In the genomic region with DNA sequence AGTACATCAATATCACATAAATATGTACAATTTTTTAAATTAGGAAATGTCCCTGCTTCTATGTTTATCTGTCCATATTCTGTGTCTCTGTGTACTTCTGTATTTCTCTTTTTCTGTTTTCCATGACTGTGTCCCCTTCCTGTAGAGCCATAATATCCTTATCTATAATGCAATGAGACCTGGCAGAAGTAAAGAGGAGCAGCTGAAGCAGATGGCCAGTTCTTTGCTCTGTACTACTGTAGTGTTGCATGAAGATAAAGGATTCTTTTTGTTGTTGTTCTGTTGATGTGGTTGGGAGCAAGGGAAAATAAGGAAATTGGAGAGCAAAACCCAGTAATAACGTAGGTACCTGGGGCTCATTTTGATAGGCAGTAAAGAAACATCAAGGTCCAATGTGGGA, we compare ENCODE assay signal across 1 cellular context.
TF ChIP-seq lines count a peak whose summit lies in the region.

No MANE protein-coding gene starts in this region.

TF ChIP-seq in GM23338, 12 proteins besides CTCF, POLR2A, EP300 and RAD21 (continued from another document):
- TF ChIP-seq, protein P1, sequence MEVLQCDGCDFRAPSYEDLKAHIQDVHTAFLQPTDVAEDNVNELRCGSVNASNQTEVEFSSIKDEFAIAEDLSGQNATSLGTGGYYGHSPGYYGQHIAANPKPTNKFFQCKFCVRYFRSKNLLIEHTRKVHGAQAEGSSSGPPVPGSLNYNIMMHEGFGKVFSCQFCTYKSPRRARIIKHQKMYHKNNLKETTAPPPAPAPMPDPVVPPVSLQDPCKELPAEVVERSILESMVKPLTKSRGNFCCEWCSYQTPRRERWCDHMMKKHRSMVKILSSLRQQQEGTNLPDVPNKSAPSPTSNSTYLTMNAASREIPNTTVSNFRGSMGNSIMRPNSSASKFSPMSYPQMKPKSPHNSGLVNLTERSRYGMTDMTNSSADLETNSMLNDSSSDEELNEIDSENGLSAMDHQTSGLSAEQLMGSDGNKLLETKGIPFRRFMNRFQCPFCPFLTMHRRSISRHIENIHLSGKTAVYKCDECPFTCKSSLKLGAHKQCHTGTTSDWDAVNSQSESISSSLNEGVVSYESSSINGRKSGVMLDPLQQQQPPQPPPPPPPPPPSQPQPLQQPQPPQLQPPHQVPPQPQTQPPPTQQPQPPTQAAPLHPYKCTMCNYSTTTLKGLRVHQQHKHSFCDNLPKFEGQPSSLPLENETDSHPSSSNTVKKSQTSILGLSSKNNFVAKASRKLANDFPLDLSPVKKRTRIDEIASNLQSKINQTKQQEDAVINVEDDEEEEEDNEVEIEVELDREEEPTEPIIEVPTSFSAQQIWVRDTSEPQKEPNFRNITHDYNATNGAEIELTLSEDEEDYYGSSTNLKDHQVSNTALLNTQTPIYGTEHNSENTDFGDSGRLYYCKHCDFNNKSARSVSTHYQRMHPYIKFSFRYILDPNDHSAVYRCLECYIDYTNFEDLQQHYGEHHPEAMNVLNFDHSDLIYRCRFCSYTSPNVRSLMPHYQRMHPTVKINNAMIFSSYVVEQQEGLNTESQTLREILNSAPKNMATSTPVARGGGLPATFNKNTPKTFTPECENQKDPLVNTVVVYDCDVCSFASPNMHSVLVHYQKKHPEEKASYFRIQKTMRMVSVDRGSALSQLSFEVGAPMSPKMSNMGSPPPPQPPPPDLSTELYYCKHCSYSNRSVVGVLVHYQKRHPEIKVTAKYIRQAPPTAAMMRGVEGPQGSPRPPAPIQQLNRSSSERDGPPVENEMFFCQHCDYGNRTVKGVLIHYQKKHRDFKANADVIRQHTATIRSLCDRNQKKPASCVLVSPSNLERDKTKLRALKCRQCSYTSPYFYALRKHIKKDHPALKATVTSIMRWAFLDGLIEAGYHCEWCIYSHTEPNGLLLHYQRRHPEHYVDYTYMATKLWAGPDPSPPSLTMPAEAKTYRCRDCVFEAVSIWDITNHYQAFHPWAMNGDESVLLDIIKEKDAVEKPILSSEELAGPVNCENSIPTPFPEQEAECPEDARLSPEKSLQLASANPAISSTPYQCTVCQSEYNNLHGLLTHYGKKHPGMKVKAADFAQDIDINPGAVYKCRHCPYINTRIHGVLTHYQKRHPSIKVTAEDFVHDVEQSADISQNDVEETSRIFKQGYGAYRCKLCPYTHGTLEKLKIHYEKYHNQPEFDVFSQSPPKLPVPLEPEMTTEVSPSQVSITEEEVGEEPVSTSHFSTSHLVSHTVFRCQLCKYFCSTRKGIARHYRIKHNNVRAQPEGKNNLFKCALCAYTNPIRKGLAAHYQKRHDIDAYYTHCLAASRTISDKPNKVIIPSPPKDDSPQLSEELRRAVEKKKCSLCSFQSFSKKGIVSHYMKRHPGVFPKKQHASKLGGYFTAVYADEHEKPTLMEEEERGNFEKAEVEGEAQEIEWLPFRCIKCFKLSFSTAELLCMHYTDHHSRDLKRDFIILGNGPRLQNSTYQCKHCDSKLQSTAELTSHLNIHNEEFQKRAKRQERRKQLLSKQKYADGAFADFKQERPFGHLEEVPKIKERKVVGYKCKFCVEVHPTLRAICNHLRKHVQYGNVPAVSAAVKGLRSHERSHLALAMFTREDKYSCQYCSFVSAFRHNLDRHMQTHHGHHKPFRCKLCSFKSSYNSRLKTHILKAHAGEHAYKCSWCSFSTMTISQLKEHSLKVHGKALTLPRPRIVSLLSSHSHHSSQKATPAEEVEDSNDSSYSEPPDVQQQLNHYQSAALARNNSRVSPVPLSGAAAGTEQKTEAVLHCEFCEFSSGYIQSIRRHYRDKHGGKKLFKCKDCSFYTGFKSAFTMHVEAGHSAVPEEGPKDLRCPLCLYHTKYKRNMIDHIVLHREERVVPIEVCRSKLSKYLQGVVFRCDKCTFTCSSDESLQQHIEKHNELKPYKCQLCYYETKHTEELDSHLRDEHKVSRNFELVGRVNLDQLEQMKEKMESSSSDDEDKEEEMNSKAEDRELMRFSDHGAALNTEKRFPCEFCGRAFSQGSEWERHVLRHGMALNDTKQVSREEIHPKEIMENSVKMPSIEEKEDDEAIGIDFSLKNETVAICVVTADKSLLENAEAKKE (CRISPR knock-in tag; IDR thresholded peaks at IDR 0.05) = no peak
- TF ChIP-seq EZH2 (IDR thresholded peaks at IDR 0.05; ENCODE audit: low read depth, unreplicated experiment) (no peak), POLR2AphosphoS5 (IDR thresholded peaks at IDR 0.05; ENCODE audit: low read depth) (no peak), JUNB (IDR thresholded peaks at IDR 0.05; ENCODE audit: unreplicated experiment) (no peak)
TF ChIP-seq in GM23338: peak in this region for 0.
